ENCODE assay signal across 1 cellular context in genomic region chr11:128576555-128576954, GRCh38.
TF ChIP-seq lines count a peak whose summit lies in the region.

No MANE protein-coding gene starts in this region.

TF ChIP-seq in GM23338, 12 proteins besides CTCF, POLR2A, EP300 and RAD21:
- TF ChIP-seq ETS1 (IDR thresholded peaks at IDR 0.05) (no peak), POLR2AphosphoS5 (IDR thresholded peaks at IDR 0.05; ENCODE audit: low read depth) (no peak), EZH2phosphoT487 (IDR thresholded peaks at IDR 0.05; ENCODE audit: unreplicated experiment) (no peak), CREB1 (CRISPR knock-in tag; IDR thresholded peaks at IDR 0.05; ENCODE audit: low read depth) (no peak), NANOG (IDR thresholded peaks at IDR 0.05; ENCODE audit: borderline replicate concordance) (no peak), STAT1 (IDR thresholded peaks at IDR 0.05; ENCODE audit: unreplicated experiment) (no peak), JUNB (IDR thresholded peaks at IDR 0.05; ENCODE audit: unreplicated experiment) (no peak), ZNF462 (CRISPR knock-in tag; IDR thresholded peaks at IDR 0.05) (no peak), ZNF114 (CRISPR knock-in tag; IDR thresholded peaks at IDR 0.05) (no peak), ZNF331 (CRISPR knock-in tag; IDR thresholded peaks at IDR 0.05; ENCODE audit: low read depth) (no peak), REST (IDR thresholded peaks at IDR 0.05; ENCODE audit: unreplicated experiment) (no peak), EZH2 (IDR thresholded peaks at IDR 0.05; ENCODE audit: low read depth, unreplicated experiment) (no peak)
